ENCODE assay signal across 12 cellular contexts in the genomic region with DNA sequence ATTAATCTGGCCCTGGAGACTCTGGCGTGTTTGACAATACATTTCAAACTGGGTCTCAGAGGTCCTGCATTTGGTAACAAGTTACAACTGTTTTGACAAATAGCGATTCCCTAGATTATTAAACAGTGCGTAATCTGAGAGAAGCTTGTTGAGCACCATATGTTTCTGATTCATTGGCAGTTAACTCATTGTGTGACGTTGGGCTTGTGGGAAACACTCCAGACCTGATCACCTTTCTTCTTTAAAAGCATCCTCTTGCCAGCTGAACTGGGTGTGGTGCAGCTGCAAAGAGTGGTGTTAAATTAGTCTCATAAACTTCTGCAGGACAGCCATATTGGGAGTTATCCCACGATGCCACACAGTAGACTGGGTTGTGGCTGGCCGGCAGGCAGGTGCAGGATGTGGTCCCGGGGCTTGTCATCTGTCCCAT.
DNase-seq lines count a peak whose midpoint lies in the region; ATAC-seq and TF ChIP-seq lines count a peak whose summit lies in the region.
"Had no signal": no experiment of that assay in that cellular context is flagged by ENCODE, and none has a peak within 500 bp of the region (broad histone marks: within the 10 kb centered on the region; RNA-seq: fewer than 3 reads in every experiment).

No MANE protein-coding gene starts in this region.

- H3K27me3 Mint-ChIP-seq in activated CD8-positive, alpha-beta T cell treated with anti-CD3 and anti-CD28 coated beads, Interleukin-2, amount 10 ng/mL, durations not matched to agents 7 days and 5 days (ENCODE audit: low read depth), result peaks cover 21% of the 10 kb centered on the region
- H3K27me3 Mint-ChIP-seq in activated CD8-positive, alpha-beta T cell treated with anti-CD3 and anti-CD28 coated beads for 36 hours, result peaks cover 1% of the 10 kb centered on the region
- H3K27me3 Mint-ChIP-seq: activated T-cell treated with anti-CD3 and anti-CD28 coated beads, Interleukin-2, amount 50 U/mL, for 24 hours had no signal

- H3K9me3 ChIP-seq in testis, result no peaks in the 10 kb centered on the region

- H3K36me3 Mint-ChIP-seq in activated CD8-positive, alpha-beta T cell treated with anti-CD3 and anti-CD28 coated beads, Interleukin-2, amount 10 ng/mL, durations not matched to agents 7 days and 5 days (ENCODE audit: low read depth), result no peaks in the 10 kb centered on the region
- H3K36me3 Mint-ChIP-seq in activated CD8-positive, alpha-beta T cell treated with anti-CD3 and anti-CD28 coated beads for 36 hours (ENCODE audit: low read depth), result no peaks in the 10 kb centered on the region

- peaks cover 15% of the 10 kb centered on the region for H3K4me1 Mint-ChIP-seq in activated CD8-positive, alpha-beta T cell treated with anti-CD3 and anti-CD28 coated beads, Interleukin-2, amount 10 ng/mL, durations not matched to agents 7 days and 5 days (ENCODE audit: low read depth)
- no peaks in the 10 kb centered on the region for H3K4me1 Mint-ChIP-seq in activated CD8-positive, alpha-beta T cell treated with anti-CD3 and anti-CD28 coated beads for 36 hours (ENCODE audit: low read depth)

- no peaks in the 10 kb centered on the region for H3K27me3 ChIP-seq in testis

- no peak overlapping the region for H3K4me3 Mint-ChIP-seq in activated CD8-positive, alpha-beta T cell treated with anti-CD3 and anti-CD28 coated beads, Interleukin-2, amount 10 ng/mL, durations not matched to agents 7 days and 5 days
- H3K4me3 Mint-ChIP-seq in activated CD8-positive, alpha-beta T cell treated with anti-CD3 and anti-CD28 coated beads for 36 hours, result no peak overlapping the region
- H3K4me3 Mint-ChIP-seq: activated T-cell treated with anti-CD3 and anti-CD28 coated beads, Interleukin-2, amount 50 U/mL, for 24 hours; B cell; T-helper 17 cell had no signal

- no peak for TF ChIP-seq CTCF in activated CD8-positive, alpha-beta T cell treated with anti-CD3 and anti-CD28 coated beads for 36 hours (IDR thresholded peaks at IDR 0.05)
- TF ChIP-seq CTCF in testis (IDR thresholded peaks at IDR 0.05) (no peak), GM10248 (IDR thresholded peaks at IDR 0.05; ENCODE audit: control extremely low read depth, extremely low read depth, low read depth, missing control alignments) (no peak)

- no peak overlapping the region for H3K27ac Mint-ChIP-seq in activated CD8-positive, alpha-beta T cell treated with anti-CD3 and anti-CD28 coated beads, Interleukin-2, amount 10 ng/mL, durations not matched to agents 7 days and 5 days
- H3K27ac Mint-ChIP-seq in activated CD8-positive, alpha-beta T cell treated with anti-CD3 and anti-CD28 coated beads for 36 hours, result no peak overlapping the region
- H3K27ac Mint-ChIP-seq: activated T-cell treated with anti-CD3 and anti-CD28 coated beads, Interleukin-2, amount 50 U/mL, for 24 hours; B cell; T-helper 17 cell had no signal

- peaks cover 11% of the 10 kb centered on the region for H3K4me1 ChIP-seq in testis

- intact Hi-C loops in activated CD8-positive, alpha-beta T cell treated with anti-CD3 and anti-CD28 coated beads for 36 hours (cut with micrococcal nuclease), result no loop called here
- intact Hi-C loops in testis (cut with DNase I; ENCODE audit: low total_unique reads), result no loop called here

- ATAC-seq in activated CD8-positive, alpha-beta T cell treated with anti-CD3 and anti-CD28 coated beads, Interleukin-2, amount 10 ng/mL, durations not matched to agents 7 days and 5 days, result peak; percentile 49
- ATAC-seq in activated CD8-positive, alpha-beta T cell treated with anti-CD3 and anti-CD28 coated beads for 36 hours, result no peak
- ATAC-seq: T-helper 17 cell had no signal

- WGBS in testis, 2 donors, result 60 to 75% methylated on average over 7 of the region's 7 CpGs

- H3K9me3 Mint-ChIP-seq in activated CD8-positive, alpha-beta T cell treated with anti-CD3 and anti-CD28 coated beads, Interleukin-2, amount 10 ng/mL, durations not matched to agents 7 days and 5 days (ENCODE audit: insufficient read depth), result no peaks in the 10 kb centered on the region
- no peaks in the 10 kb centered on the region for H3K9me3 Mint-ChIP-seq in activated CD8-positive, alpha-beta T cell treated with anti-CD3 and anti-CD28 coated beads for 36 hours
- H3K9me3 Mint-ChIP-seq: activated T-cell treated with anti-CD3 and anti-CD28 coated beads, Interleukin-2, amount 50 U/mL, for 24 hours; immature natural killer cell had no signal

- H3K36me3 ChIP-seq in testis (ENCODE audit: low read depth, missing control alignments), result no peaks in the 10 kb centered on the region

- no peak for TF ChIP-seq POLR2A in testis (IDR thresholded peaks at IDR 0.05)

- POLR2A ChIA-PET in activated CD8-positive, alpha-beta T cell treated with anti-CD3 and anti-CD28 coated beads, Interleukin-2, amount 10 ng/mL, durations not matched to agents 7 days and 5 days (lab: Charles Lee), result no interaction called here
- POLR2A ChIA-PET in activated CD8-positive, alpha-beta T cell treated with anti-CD3 and anti-CD28 coated beads for 36 hours (lab: Charles Lee), result no interaction called here
- POLR2A ChIA-PET in GM10248 (lab: Yijun Ruan, JAX), result no interaction called here

- DNase-seq in activated CD8-positive, alpha-beta T cell treated with anti-CD3 and anti-CD28 coated beads, Interleukin-2, amount 10 ng/mL, durations not matched to agents 7 days and 5 days, result peak; percentile 25
- DNase-seq in activated CD8-positive, alpha-beta T cell treated with anti-CD3 and anti-CD28 coated beads for 36 hours, result no peak
- DNase-seq in NCI-H524 (lab: John Stamatoyannopoulos, UW) (peak; percentile 68 to 92), fibroblast of peridontal ligament (ENCODE audit: extremely low read depth) (peak; percentile 98), testis (no peak), amniotic stem cell (lab: John Stamatoyannopoulos, UW) (no peak), GM10248 (ENCODE audit: extremely low spot score) (no peak)
- DNase-seq in stimulated activated naive CD4-positive, alpha-beta T cell (lab: John Stamatoyannopoulos, UW), result no peak
- DNase-seq: activated T-cell treated with anti-CD3 and anti-CD28 coated beads, Interleukin-2, amount 50 U/mL, for 24 hours; immature natural killer cell; T-helper 17 cell had no signal

- no peak overlapping the region for H3K4me3 ChIP-seq in testis

- CTCF ChIA-PET in activated CD8-positive, alpha-beta T cell treated with anti-CD3 and anti-CD28 coated beads, Interleukin-2, amount 10 ng/mL, durations not matched to agents 7 days and 5 days (lab: Charles Lee), result interaction anchor here (1.0 kb wide), 1 partner anchor 72 kb away, joined by 3 read pairs; no protein-coding TSS in a partner anchor
- CTCF ChIA-PET in activated CD8-positive, alpha-beta T cell treated with anti-CD3 and anti-CD28 coated beads for 36 hours (lab: Charles Lee), result no interaction called here
- CTCF ChIA-PET in GM10248 (lab: Yijun Ruan, JAX), result interaction anchor here (1.4 kb wide), 1 partner anchor 17 kb away, joined by 4 read pairs; no protein-coding TSS in a partner anchor

- peak overlapping the region; percentile 27 to 44 for H3K27ac ChIP-seq in testis

Comparison
In these comparisons a context has a peak if more than half of its experiments do, and no peak if none do; other contexts are left out.
1. DNase-seq: peak in activated CD8-positive, alpha-beta T cell treated with anti-CD3 and anti-CD28 coated beads, Interleukin-2, amount 10 ng/mL, durations not matched to agents 7 days and 5 days (single experiment), NCI-H524 (2 of 2) and fibroblast of peridontal ligament (single experiment); none in activated CD8-positive, alpha-beta T cell treated with anti-CD3 and anti-CD28 coated beads for 36 hours (single experiment), testis (single experiment), stimulated activated naive CD4-positive, alpha-beta T cell (0 of 6), amniotic stem cell (single experiment) and GM10248 (single experiment).